ENCODE assay signal across 1 cellular context in genomic region chr12:130441771-130442760, GRCh38.
TF ChIP-seq lines count a peak whose summit lies in the region.

No MANE protein-coding gene starts in this region.

TF ChIP-seq in HepG2, 621 proteins besides CTCF, POLR2A, EP300 and RAD21 (continued from another document):
- TF ChIP-seq KAT8 (CRISPR knock-in tag; IDR thresholded peaks at IDR 0.05) = no peak
- TF ChIP-seq ZNF224 (CRISPR knock-in tag; IDR thresholded peaks at IDR 0.05) = no peak
- TF ChIP-seq TFDP2 (CRISPR knock-in tag; IDR thresholded peaks at IDR 0.05) = no peak
- TF ChIP-seq ZNF670 (CRISPR knock-in tag; IDR thresholded peaks at IDR 0.05; ENCODE audit: borderline replicate concordance) = no peak
- TF ChIP-seq, protein P1, sequence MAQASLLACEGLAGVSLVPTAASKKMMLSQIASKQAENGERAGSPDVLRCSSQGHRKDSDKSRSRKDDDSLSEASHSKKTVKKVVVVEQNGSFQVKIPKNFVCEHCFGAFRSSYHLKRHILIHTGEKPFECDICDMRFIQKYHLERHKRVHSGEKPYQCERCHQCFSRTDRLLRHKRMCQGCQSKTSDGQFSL (CRISPR knock-in tag; IDR thresholded peaks at IDR 0.05) = no peak
- no peak for TF ChIP-seq FOXJ3 (CRISPR knock-in tag; IDR thresholded peaks at IDR 0.05; ENCODE audit: borderline replicate concordance)
- no peak for TF ChIP-seq ZNF333 (CRISPR knock-in tag; IDR thresholded peaks at IDR 0.05; ENCODE audit: borderline replicate concordance)
